In the genomic region with DNA sequence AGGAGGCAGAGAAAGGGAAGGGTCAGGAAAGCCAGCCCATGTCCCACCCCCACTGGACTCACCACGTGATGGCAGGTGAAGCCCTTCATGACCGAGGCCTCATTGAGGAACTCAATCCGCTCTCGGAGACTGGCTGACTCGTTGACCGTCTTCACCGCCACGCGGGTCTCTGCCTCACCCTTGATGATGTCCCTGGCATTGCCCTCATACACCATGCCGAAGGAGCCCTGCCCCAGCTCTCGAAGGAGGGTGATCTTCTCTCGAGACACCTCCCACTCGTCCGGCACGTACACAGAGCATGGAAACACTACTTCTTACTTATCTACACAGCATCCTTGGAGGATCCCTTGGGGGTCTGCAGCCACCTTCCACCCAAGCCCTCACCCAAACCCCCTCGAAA, we compare ENCODE assay signal across 27 cellular contexts. TPM values are rescaled to one million over a fixed set of nuclear protein-coding genes. Genes with fewer than 3 reads are reported as not detected.
A peak's percentile ranks its signal among the peaks of the same experiment; 100 is the strongest.
DNase-seq lines count a peak whose midpoint lies in the region; ATAC-seq, FAIRE-seq and TF ChIP-seq lines count a peak whose summit lies in the region.
"Had no signal": no experiment of that assay in that cellular context is flagged by ENCODE, and none has a peak within 500 bp of the region (broad histone marks: within the 10 kb centered on the region; RNA-seq: fewer than 3 reads in every experiment).

No MANE protein-coding gene starts in this region.

- DNase-seq in right lobe of liver = no peak
- no peak for DNase-seq in HepG2 (ENCODE audit: low spot score)
- DNase-seq in left lobe of liver (ENCODE audit: low spot score) = no peak
- peak; percentile 52 for DNase-seq in sigmoid colon
- no peak for DNase-seq in KBM-7
- no peak for DNase-seq in DMS 273 (lab: John Stamatoyannopoulos, UW; ENCODE audit: unreplicated experiment)
- DNase-seq: AML-193; Caco-2; Calu3; CD4-positive, alpha-beta T cell; CD8-positive, alpha-beta T cell; DMS 273 treated with DMSO at 0.1 percent for 48 hours; DMS153; DMS53; DMS79; DND-41; EL; GDM1 had no signal

- in situ Hi-C loops in HepG2 (cut with HindIII; ENCODE audit: extremely low pct_ligation_motif_present, low pct_unique_long_range_greater_than_20kb) (no loop called here), KBM-7 (cut with MboI; ENCODE audit: low pct_unique_long_range_greater_than_20kb, low sequenced_read_pairs) (no loop called here)

- peak in 1 of 4 donors; percentile 20 for ATAC-seq in right lobe of liver
- ATAC-seq in HepG2 = no peak
- ATAC-seq in left lobe of liver = peak; percentile 24
- no peak for ATAC-seq in GM18502 (IDR thresholded peaks at IDR 0.05; ENCODE audit: poor library complexity, unreplicated experiment)
- ATAC-seq: A549; CD8-positive, alpha-beta T cell; GM12878 had no signal

- no peak for TF ChIP-seq EP300 in HepG2 (IDR thresholded peaks at IDR 0.05; ENCODE audit: low read depth in 2 of 2, low read length in 2 of 2)
- no peak for TF ChIP-seq EP300 in HepG2 (CRISPR knock-in tag; IDR thresholded peaks at IDR 0.05; ENCODE audit: borderline replicate concordance)
- TF ChIP-seq EP300 in sigmoid colon (IDR thresholded peaks at IDR 0.05) = no peak

- BruUV-seq in HepG2 (replicated peaks; lab: Mats Ljungman, UMichigan) = no TSS peak

- H3K27ac ChIP-seq in right lobe of liver = peak overlapping the region in 2 of 3 donors; percentile 55 to 69
- no peak overlapping the region for H3K27ac ChIP-seq in HepG2 (ENCODE audit: extremely low read length, insufficient read depth, low read length)
- no peak overlapping the region for H3K27ac ChIP-seq in sigmoid colon
- H3K27ac ChIP-seq: 22Rv1; A549; BLaER1 treated with 17β-estradiol and CSF1 and Interleukin-3, amounts not matched to agents 10 nM and 100 nM; C4-2B had no signal

- CTCF ChIA-PET in HepG2 (lab: Yijun Ruan, JAX; ENCODE audit: low intra/inter-chr PET ratio, low total read pairs) = no interaction called here

- H3K36me3 ChIP-seq in right lobe of liver (peaks cover 12 to 90% (median 65%) of the 10 kb centered on the region in 4 donors), HepG2 (replicated peaks in 1 of 2; ENCODE audit: control insufficient read depth in 1 of 2, insufficient read depth in 2 of 2, low read length in 2 of 2) (peaks cover 33 to 65% of the 10 kb centered on the region in 2 experiments), sigmoid colon (peaks cover 55 to 95% (median 67%) of the 10 kb centered on the region in 4 donors)

- FAIRE-seq in HepG2 (lab: Jason Lieb, UNC) = no peak
- FAIRE-seq: A549, D721Med, GM12878, GM12892, GM19239 had no signal

- H3K9ac ChIP-seq in HepG2 (ENCODE audit: insufficient read depth, low read depth, low read length) = no peak overlapping the region
- H3K9ac ChIP-seq: BLaER1 treated with 17β-estradiol and CSF1 and Interleukin-3, amounts not matched to agents 10 nM and 100 nM had no signal

- no peak overlapping the region for H3K4me3 ChIP-seq in right lobe of liver
- no peak overlapping the region for H3K4me3 ChIP-seq in HepG2 (replicated peaks in 1 of 3; ENCODE audit: insufficient read depth in 1 of 3, low read depth in 2 of 3, low read length in 3 of 3)
- no peak overlapping the region for H3K4me3 ChIP-seq in sigmoid colon
- H3K4me3 ChIP-seq: A549; BLaER1 treated with 17β-estradiol and CSF1 and Interleukin-3, amounts not matched to agents 10 nM and 100 nM; GM12878 had no signal

- TF ChIP-seq CTCF in right lobe of liver (IDR thresholded peaks at IDR 0.05) (no peak), HepG2 (CRISPR knock-in tag; IDR thresholded peaks at IDR 0.05) (no peak), sigmoid colon (IDR thresholded peaks at IDR 0.05) (no peak)

- TF ChIP-seq POLR2A in right lobe of liver (IDR thresholded peaks at IDR 0.05) = no peak
- TF ChIP-seq POLR2A in HepG2 (IDR thresholded peaks at IDR 0.05; ENCODE audit: insufficient read depth in 1 of 2, low read depth in 2 of 2, low read length in 2 of 2) = no peak
- no peak for TF ChIP-seq POLR2A in sigmoid colon (IDR thresholded peaks at IDR 0.05)

- peaks cover 0 to 6% (median 0%) of the 10 kb centered on the region in 4 donors for H3K9me3 ChIP-seq in right lobe of liver
- peaks cover 17% of the 10 kb centered on the region; the same call in 1 of the 2 replicates for H3K9me3 ChIP-seq in HepG2 (ENCODE audit: low read length)
- H3K9me3 ChIP-seq in sigmoid colon = peaks cover 6 to 11% (median 11%) of the 10 kb centered on the region in 4 donors
- H3K9me3 ChIP-seq: Caco-2 had no signal

- POLR2A ChIA-PET in HepG2 (lab: Yijun Ruan, JAX) = no interaction called here

- no peak overlapping the region for H3K4me2 ChIP-seq in HepG2 (ENCODE audit: low read depth, low read length)
- H3K4me2 ChIP-seq: A549; BLaER1 treated with 17β-estradiol and CSF1 and Interleukin-3, amounts not matched to agents 10 nM and 100 nM had no signal

- no peaks in the 10 kb centered on the region for H3K27me3 ChIP-seq in right lobe of liver
- no peaks in the 10 kb centered on the region; a peak in 1 of 5 replicates for H3K27me3 ChIP-seq in HepG2 (ENCODE audit: control insufficient read depth in 1 of 2, insufficient read depth in 2 of 2, low read length in 2 of 2)
- H3K27me3 ChIP-seq in sigmoid colon = no peaks in the 10 kb centered on the region
- H3K27me3 ChIP-seq: BLaER1 treated with 17β-estradiol and CSF1 and Interleukin-3, amounts not matched to agents 10 nM and 100 nM had no signal

- no peak overlapping the region for H2AFZ ChIP-seq in HepG2 (ENCODE audit: low read length)

- intact Hi-C loops in right lobe of liver (cut with DNase I) (no loop called here), HepG2 (cut with micrococcal nuclease; ENCODE audit: unreplicated experiment) (no loop called here), sigmoid colon (cut with DNase I) (no loop called here)

- H3K79me2 ChIP-seq in HepG2 (ENCODE audit: insufficient read depth, low read length) = no peaks in the 10 kb centered on the region

- no peaks in the 10 kb centered on the region for H4K20me1 ChIP-seq in HepG2 (ENCODE audit: insufficient read depth, low read length)

- H3K4me1 ChIP-seq in right lobe of liver (no peaks in the 10 kb centered on the region), HepG2 (ENCODE audit: insufficient read depth, low read length) (no peaks in the 10 kb centered on the region), sigmoid colon (no peaks in the 10 kb centered on the region)
- H3K4me1 ChIP-seq: A549; BLaER1 treated with 17β-estradiol and CSF1 and Interleukin-3, amounts not matched to agents 10 nM and 100 nM; Caco-2 had no signal

- no peak for TF ChIP-seq RAD21 in HepG2 (CRISPR knock-in tag; IDR thresholded peaks at IDR 0.05)

- WGBS in right lobe of liver (ENCODE audit: insufficient coverage, low coverage, low lambda C conversion rate, missing lambda C conversion rate) = 86% methylated on average over 13 of the region's 16 CpGs
- WGBS in HepG2 (ENCODE audit: low lambda C conversion rate) = 99% methylated on average over 10 of the region's 16 CpGs
- 95 to 97% methylated on average over 16 of the region's 16 CpGs for WGBS in sigmoid colon, 2 donors

TF ChIP-seq in HepG2, 621 proteins besides CTCF, POLR2A, EP300 and RAD21 (continues in another document):
- TF ChIP-seq FOXO1 (CRISPR knock-in tag; IDR thresholded peaks at IDR 0.05) (no peak), HDAC1 (CRISPR knock-in tag; IDR thresholded peaks at IDR 0.05) (no peak), ZNF207 (IDR thresholded peaks at IDR 0.05; ENCODE audit: borderline replicate concordance) (no peak)

RNA-seq across cellular contexts. Expression of a gene that starts 55.7 kb away (rescaled TPM):
- total RNA-seq in right lobe of liver (1 to 10 TPM; 3.2 to 3.9 (median 3.5) TPM), HepG2 (2016; rRNA removed; fragmentation: Illumina TruSeq; extraction: Trizol) (7.8 and 10.0 TPM in 2 replicates), left lobe of liver (3.0 TPM), sigmoid colon (1 to 10 TPM; 6.9 to 10.0 (median 8.8) TPM)
- total RNA-seq in HepG2 (2016; cell fraction: cytosol; rRNA removed; fragmentation: Illumina TruSeq; extraction: Trizol; ENCODE audit: low read depth) = 0.71 and 0.88 TPM in 2 replicates
- 8.6 and 9.5 TPM in 2 replicates for total RNA-seq in HepG2 (2016; cell fraction: insoluble cytoplasmic fraction; rRNA removed; fragmentation: Illumina TruSeq; extraction: Trizol)
- 3.4 and 3.8 TPM in 2 replicates for total RNA-seq in HepG2 (2016; cell fraction: membrane; rRNA removed; fragmentation: Illumina TruSeq; extraction: Trizol)
- 6.4 and 8.7 TPM in 2 replicates for total RNA-seq in HepG2 (2016; cell fraction: nucleus; rRNA removed; fragmentation: Illumina TruSeq; extraction: Trizol)
- polyA plus RNA-seq in HepG2 (2011; rRNA removed) (2.0 and 2.1 TPM in 2 replicates), sigmoid colon (1 to 10 TPM; 2.3 to 3.7 (median 2.4) TPM)
- polyA plus RNA-seq in HepG2 (2011; cell fraction: cytosol; rRNA removed) = 1.2 TPM in 2 replicates
- 3.4 TPM in 2 replicates for polyA plus RNA-seq in HepG2 (2011; cell fraction: nucleus; rRNA removed)
- 1.3 and 1.5 TPM in 2 replicates for polyA plus RNA-seq in HepG2 (2012)
- polyA plus RNA-seq in HepG2 (2016; cell fraction: cytosol; fragmentation: Illumina TruSeq; extraction: Trizol; ENCODE audit: low read depth) = 0.40 TPM in 2 replicates
- 2.5 and 2.6 TPM in 2 replicates for polyA plus RNA-seq in HepG2 (2016; cell fraction: insoluble cytoplasmic fraction; fragmentation: Illumina TruSeq; extraction: Trizol; ENCODE audit: low read depth)
- 0.63 and 0.64 TPM in 2 replicates for polyA plus RNA-seq in HepG2 (2016; cell fraction: membrane; fragmentation: Illumina TruSeq; extraction: Trizol; ENCODE audit: low read depth)
- 5.8 and 6.3 TPM in 2 replicates for polyA plus RNA-seq in HepG2 (2016; cell fraction: nucleus; fragmentation: Illumina TruSeq; extraction: Trizol; ENCODE audit: insufficient read depth, low read depth)
- polyA minus RNA-seq in HepG2 (2011; rRNA and poly(A)+ RNA removed; ENCODE audit: low replicate concordance) = 7.5 and 21.3 TPM in 2 replicates
- polyA minus RNA-seq in HepG2 (2011; cell fraction: cytosol; rRNA and poly(A)+ RNA removed) = 3.1 and 4.2 TPM in 2 replicates
- 17.9 and 18.5 TPM in 2 replicates for polyA minus RNA-seq in HepG2 (2011; cell fraction: nucleus; rRNA and poly(A)+ RNA removed)

Comparison
In these comparisons a context has a peak if more than half of its experiments do, and no peak if none do; other contexts are left out.
1. H3K27ac ChIP-seq: peak in right lobe of liver (2 of 3); none in HepG2 (single experiment) and sigmoid colon (0 of 4).